In genomic region chr3:189270248-189270832, GRCh38 we compare ENCODE assay signal across 8 cellular contexts.
DNase-seq lines count a peak whose midpoint lies in the region; ATAC-seq and TF ChIP-seq lines count a peak whose summit lies in the region.

No MANE protein-coding gene starts in this region.

- H2AFZ ChIP-seq in fibroblast of lung (ENCODE audit: low read length): no peak overlapping the region
- no peak overlapping the region for H2AFZ ChIP-seq in osteoblast (ENCODE audit: low read length)

- H3K36me3 ChIP-seq in fibroblast of lung (ENCODE audit: control insufficient read depth, insufficient read depth, low read length) (no peaks in the 10 kb centered on the region), osteoblast (ENCODE audit: insufficient read depth, low read length) (no peaks in the 10 kb centered on the region)

- peaks cover 3% of the 10 kb centered on the region for H3K9me3 Mint-ChIP-seq in activated CD4-positive, alpha-beta T cell treated with anti-CD3 and anti-CD28 coated beads, Interleukin-2, amount 10 ng/mL, durations not matched to agents 24 days and 14 days

- TF ChIP-seq CTCF in AG09309 (IDR thresholded peaks at IDR 0.05; ENCODE audit: control insufficient read depth, insufficient read depth, low read depth, low read length, missing control alignments) (peak; percentile 91), fibroblast of lung (conservative IDR thresholded peaks at IDR 0.05 in 1 of 2, IDR thresholded peaks at IDR 0.05 in 1 of 2; ENCODE audit: low read depth in 1 of 2, low read length in 2 of 2) (peak; percentile 82 to 88), osteoblast (IDR thresholded peaks at IDR 0.05; ENCODE audit: extremely low read depth, low read depth, low read length) (peak; percentile 90)

- H3K9ac ChIP-seq in fibroblast of lung (ENCODE audit: insufficient read depth, low read length): no peak overlapping the region

- H3K4me1 ChIP-seq in fibroblast of lung (ENCODE audit: control insufficient read depth, extremely low read depth, insufficient read depth, low read length) (no peaks in the 10 kb centered on the region), osteoblast (ENCODE audit: insufficient read depth, low read length) (peaks cover 32% of the 10 kb centered on the region)

- intact Hi-C loops in activated CD4-positive, alpha-beta T cell treated with anti-CD3 and anti-CD28 coated beads, Interleukin-2, amount 10 ng/mL, durations not matched to agents 24 days and 14 days (cut with micrococcal nuclease): loop anchor here (1.0 to 10.0 kb wide), 4 partner anchors 124 to 678 kb away; no protein-coding TSS in a partner anchor

- no peak overlapping the region for H3K27ac Mint-ChIP-seq in activated CD4-positive, alpha-beta T cell treated with anti-CD3 and anti-CD28 coated beads, Interleukin-2, amount 10 ng/mL, durations not matched to agents 24 days and 14 days

- H3K27ac ChIP-seq in fibroblast of lung (ENCODE audit: insufficient read depth, low read length): no peak overlapping the region
- H3K27ac ChIP-seq in osteoblast (ENCODE audit: low read depth, low read length): peak overlapping the region; percentile 45

- no peak overlapping the region for H3K4me3 ChIP-seq in AG09309 (ENCODE audit: control insufficient read depth, low read depth, low read length)
- H3K4me3 ChIP-seq in fibroblast of lung (replicated peaks in 1 of 4; ENCODE audit: control extremely low read depth in 1 of 4, insufficient read depth in 1 of 4, low read depth in 3 of 4, low read length in 4 of 4): no peak overlapping the region
- H3K4me3 ChIP-seq in osteoblast (ENCODE audit: insufficient read depth, low read length): no peak overlapping the region

- no peaks in the 10 kb centered on the region for H3K9me3 ChIP-seq in fibroblast of lung (ENCODE audit: control insufficient read depth, insufficient read depth, low read depth, low read length)
- H3K9me3 ChIP-seq in osteoblast (ENCODE audit: low read depth, low read length): no peaks in the 10 kb centered on the region

- no peak overlapping the region for H3K4me3 Mint-ChIP-seq in activated CD4-positive, alpha-beta T cell treated with anti-CD3 and anti-CD28 coated beads, Interleukin-2, amount 10 ng/mL, durations not matched to agents 24 days and 14 days

- H3K4me2 ChIP-seq in fibroblast of lung (ENCODE audit: extremely low read depth, insufficient read depth, low read length): no peak overlapping the region
- no peak overlapping the region for H3K4me2 ChIP-seq in osteoblast (ENCODE audit: insufficient read depth, low read length)

- H3K27me3 Mint-ChIP-seq in activated CD4-positive, alpha-beta T cell treated with anti-CD3 and anti-CD28 coated beads, Interleukin-2, amount 10 ng/mL, durations not matched to agents 24 days and 14 days: peaks cover 2% of the 10 kb centered on the region

- H3K4me1 Mint-ChIP-seq in activated CD4-positive, alpha-beta T cell treated with anti-CD3 and anti-CD28 coated beads, Interleukin-2, amount 10 ng/mL, durations not matched to agents 24 days and 14 days: peaks cover 18% of the 10 kb centered on the region

- H3K27me3 ChIP-seq in fibroblast of lung (ENCODE audit: control insufficient read depth, insufficient read depth, low read length) (no peaks in the 10 kb centered on the region), osteoblast (ENCODE audit: insufficient read depth, low read length) (no peaks in the 10 kb centered on the region)

- peak; percentile 70 for ATAC-seq in GM18520 (IDR thresholded peaks at IDR 0.05; ENCODE audit: unreplicated experiment)
- peak; percentile 61 for ATAC-seq in HG03139 (IDR thresholded peaks at IDR 0.05; ENCODE audit: unreplicated experiment)
- ATAC-seq in GM19397 (IDR thresholded peaks at IDR 0.05; ENCODE audit: unreplicated experiment): no peak

- DNase-seq in AG09309 (ENCODE audit: low read depth) (peak; percentile 86), NCI-H446 treated with DMSO at 0.1 percent for 48 hours (lab: John Stamatoyannopoulos, UW) (peak; percentile 44), fibroblast of lung (ENCODE audit: low read depth in 2 of 2) (peak; percentile 78 to 84), osteoblast (ENCODE audit: insufficient read length, low spot score, missing footprints) (peak; percentile 61)
- peak; percentile 83 for DNase-seq in activated CD4-positive, alpha-beta T cell treated with anti-CD3 and anti-CD28 coated beads, Interleukin-2, amount 10 ng/mL, durations not matched to agents 24 days and 14 days

- H4K20me1 ChIP-seq in fibroblast of lung (ENCODE audit: control insufficient read depth, extremely low read depth, insufficient read depth, low read length) (no peaks in the 10 kb centered on the region), osteoblast (ENCODE audit: insufficient read depth, low read length) (no peaks in the 10 kb centered on the region)

- H3K36me3 Mint-ChIP-seq in activated CD4-positive, alpha-beta T cell treated with anti-CD3 and anti-CD28 coated beads, Interleukin-2, amount 10 ng/mL, durations not matched to agents 24 days and 14 days (ENCODE audit: low read depth): no peaks in the 10 kb centered on the region

- no peaks in the 10 kb centered on the region for H3K79me2 ChIP-seq in fibroblast of lung (ENCODE audit: control insufficient read depth, insufficient read depth, low read length)
- H3K79me2 ChIP-seq in osteoblast (ENCODE audit: insufficient read depth, low read length): no peaks in the 10 kb centered on the region
